Comparison of ENCODE assay signal across 2 cellular contexts in the genomic region with DNA sequence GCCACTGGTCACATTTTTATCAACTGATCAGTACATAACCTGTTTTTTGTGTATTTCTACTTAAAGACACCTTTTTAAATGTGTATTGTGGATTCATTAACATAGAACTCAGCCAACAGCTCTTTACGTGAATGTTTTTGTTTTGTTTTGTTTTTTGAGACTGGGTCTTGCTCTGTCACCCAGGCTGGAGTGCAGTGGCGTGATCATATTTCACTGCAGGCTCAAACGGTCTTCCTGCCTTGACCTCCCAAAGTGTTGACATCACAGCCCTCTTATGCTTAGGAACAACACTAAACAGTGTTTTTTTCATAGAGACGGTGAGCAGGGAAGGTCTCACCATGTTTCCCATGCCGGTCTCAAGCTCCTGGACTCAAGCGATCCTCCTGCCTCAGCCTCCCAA.
TF ChIP-seq lines count a peak whose summit lies in the region.

No MANE protein-coding gene starts in this region.

TF ChIP-seq in A549, 52 proteins besides CTCF, POLR2A, EP300 and RAD21:
- TF ChIP-seq HES2 (IDR thresholded peaks at IDR 0.05) = no peak
- TF ChIP-seq JUNB (IDR thresholded peaks at IDR 0.05) = no peak
- TF ChIP-seq RARB (CRISPR knock-in tag; IDR thresholded peaks at IDR 0.05) = no peak
- no peak for TF ChIP-seq HOXB13 (CRISPR knock-in tag; IDR thresholded peaks at IDR 0.05; ENCODE audit: low read depth)
- no peak for TF ChIP-seq HOXB5 (CRISPR knock-in tag; IDR thresholded peaks at IDR 0.05)
- TF ChIP-seq, protein P1, sequence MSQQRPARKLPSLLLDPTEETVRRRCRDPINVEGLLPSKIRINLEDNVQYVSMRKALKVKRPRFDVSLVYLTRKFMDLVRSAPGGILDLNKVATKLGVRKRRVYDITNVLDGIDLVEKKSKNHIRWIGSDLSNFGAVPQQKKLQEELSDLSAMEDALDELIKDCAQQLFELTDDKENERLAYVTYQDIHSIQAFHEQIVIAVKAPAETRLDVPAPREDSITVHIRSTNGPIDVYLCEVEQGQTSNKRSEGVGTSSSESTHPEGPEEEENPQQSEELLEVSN (IDR thresholded peaks at IDR 0.05; ENCODE audit: borderline replicate concordance, low read depth) = no peak
- no peak for TF ChIP-seq CHD2 (IDR thresholded peaks at IDR 0.05; ENCODE audit: low read length, partially characterized antibody)
- TF ChIP-seq BCL3 (IDR thresholded peaks at IDR 0.05) = no peak
- TF ChIP-seq KDM5A (IDR thresholded peaks at IDR 0.05) = no peak
- no peak for TF ChIP-seq SMC3 (IDR thresholded peaks at IDR 0.05)

TF ChIP-seq in K562, 482 proteins besides CTCF, POLR2A, EP300 and RAD21:
- TF ChIP-seq, protein P2, sequence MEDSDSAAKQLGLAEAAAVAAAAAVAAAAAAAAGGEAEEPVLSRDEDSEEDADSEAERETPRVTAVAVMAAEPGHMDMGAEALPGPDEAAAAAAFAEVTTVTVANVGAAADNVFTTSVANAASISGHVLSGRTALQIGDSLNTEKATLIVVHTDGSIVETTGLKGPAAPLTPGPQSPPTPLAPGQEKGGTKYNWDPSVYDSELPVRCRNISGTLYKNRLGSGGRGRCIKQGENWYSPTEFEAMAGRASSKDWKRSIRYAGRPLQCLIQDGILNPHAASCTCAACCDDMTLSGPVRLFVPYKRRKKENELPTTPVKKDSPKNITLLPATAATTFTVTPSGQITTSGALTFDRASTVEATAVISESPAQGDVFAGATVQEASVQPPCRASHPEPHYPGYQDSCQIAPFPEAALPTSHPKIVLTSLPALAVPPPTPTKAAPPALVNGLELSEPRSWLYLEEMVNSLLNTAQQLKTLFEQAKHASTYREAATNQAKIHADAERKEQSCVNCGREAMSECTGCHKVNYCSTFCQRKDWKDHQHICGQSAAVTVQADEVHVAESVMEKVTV (CRISPR knock-in tag; IDR thresholded peaks at IDR 0.05) = no peak
- no peak for TF ChIP-seq HMG20A (CRISPR knock-in tag; conservative IDR thresholded peaks at IDR 0.05)
